ENCODE assay signal across 8 cellular contexts in genomic region chr3:186570096-186570940, GRCh38. TPM values are rescaled to one million over a fixed set of nuclear protein-coding genes. Genes with fewer than 3 reads are reported as not detected.
DNase-seq lines count a peak whose midpoint lies in the region; ATAC-seq and TF ChIP-seq lines count a peak whose summit lies in the region.

TSS of gene DNAJB11 (plus strand) at chr3:186570720. CDS start at chr3:186570898, 178 bp downstream.

- no peaks in the 10 kb centered on the region for H3K9me3 Mint-ChIP-seq in T-helper 1 cell treated with Interleukin-12 subunit alpha and Interleukin-12 subunit beta and Interleukin-4 antibody, amounts not matched to agents 30 μg/mL and 1 μg/mL, for 36 hours

- ATAC-seq in HG02884 (IDR thresholded peaks at IDR 0.05; ENCODE audit: unreplicated experiment) = peak; percentile 83
- peak; percentile 94 to 97 (median 96) for ATAC-seq in heart right ventricle
- ATAC-seq in upper lobe of left lung (ENCODE audit: low FRiP score in 2 of 2) = peak; percentile 96 to 97

- in situ Hi-C loops in GM13977 (cut with MboI; ENCODE audit: low pct_unique_long_range_greater_than_20kb, low sequenced_read_pairs, unreplicated experiment) = no loop called here

- peaks cover 22% of the 10 kb centered on the region for H3K36me3 Mint-ChIP-seq in T-helper 1 cell treated with Interleukin-12 subunit alpha and Interleukin-12 subunit beta and Interleukin-4 antibody, amounts not matched to agents 30 μg/mL and 1 μg/mL, for 36 hours (ENCODE audit: low read depth)

- no peak for TF ChIP-seq EP300 in upper lobe of left lung (IDR thresholded peaks at IDR 0.05)

- H3K4me1 ChIP-seq in heart right ventricle (peaks cover 0 to 48% (median 42%) of the 10 kb centered on the region in 9 donors), upper lobe of left lung (peaks cover 26 to 50% (median 36%) of the 10 kb centered on the region in 4 donors)

- H3K36me3 ChIP-seq in heart right ventricle (peaks cover 0 to 34% (median 11%) of the 10 kb centered on the region in 9 donors), upper lobe of left lung (peaks cover 0 to 29% (median 0%) of the 10 kb centered on the region in 4 donors)

- DNase-seq in GM13977 (ENCODE audit: low spot score) = peak; percentile 97
- peak; percentile 99 for DNase-seq in NCI-H1694 (lab: John Stamatoyannopoulos, UW)
- peak; percentile 100 for DNase-seq in amniotic stem cell (lab: John Stamatoyannopoulos, UW)
- DNase-seq in heart right ventricle = peak; percentile 98 to 99
- DNase-seq in posterior cingulate gyrus = peak; percentile 99 to 100 (median 100)
- peak; percentile 96 to 100 for DNase-seq in upper lobe of left lung

- peak in 3 of 4 donors; percentile 37 to 87 (median 78) for TF ChIP-seq POLR2A in upper lobe of left lung (IDR thresholded peaks at IDR 0.05)

- intact Hi-C loops in heart right ventricle (cut with DNase I) (loop anchor here in 1 of 10 donors (5.0 kb wide), 1 partner anchor 212 kb away; the partner anchor contains the start of gene EIF4A2), posterior cingulate gyrus (cut with DNase I) (loop anchor here (5.0 kb wide), 2 partner anchors 47 to 217 kb away; no protein-coding TSS in a partner anchor)

- no peaks in the 10 kb centered on the region for H3K9me3 ChIP-seq in heart right ventricle
- H3K9me3 ChIP-seq in upper lobe of left lung = no peaks in the 10 kb centered on the region

- H3K27me3 Mint-ChIP-seq in T-helper 1 cell treated with Interleukin-12 subunit alpha and Interleukin-12 subunit beta and Interleukin-4 antibody, amounts not matched to agents 30 μg/mL and 1 μg/mL, for 36 hours (ENCODE audit: low read depth) = no peaks in the 10 kb centered on the region

- H3K4me3 Mint-ChIP-seq in T-helper 1 cell treated with Interleukin-12 subunit alpha and Interleukin-12 subunit beta and Interleukin-4 antibody, amounts not matched to agents 30 μg/mL and 1 μg/mL, for 36 hours = peak within 1 kb of the TSS; percentile 96

- peaks cover 50% of the 10 kb centered on the region for H3K4me1 Mint-ChIP-seq in T-helper 1 cell treated with Interleukin-12 subunit alpha and Interleukin-12 subunit beta and Interleukin-4 antibody, amounts not matched to agents 30 μg/mL and 1 μg/mL, for 36 hours (ENCODE audit: low read depth)

- TF ChIP-seq CTCF in GM13977 (IDR thresholded peaks at IDR 0.05; ENCODE audit: extremely low read depth, insufficient read depth, missing control alignments) = no peak
- TF ChIP-seq CTCF in heart right ventricle (IDR thresholded peaks at IDR 0.05) = no peak
- peak in 2 of 6 experiments; percentile 14 to 25 for TF ChIP-seq CTCF in upper lobe of left lung (IDR thresholded peaks at IDR 0.05)

- H3K27ac Mint-ChIP-seq in T-helper 1 cell treated with Interleukin-12 subunit alpha and Interleukin-12 subunit beta and Interleukin-4 antibody, amounts not matched to agents 30 μg/mL and 1 μg/mL, for 36 hours = peak within 1 kb of the TSS; percentile 99

- no peaks in the 10 kb centered on the region for H3K27me3 ChIP-seq in heart right ventricle
- no peaks in the 10 kb centered on the region for H3K27me3 ChIP-seq in upper lobe of left lung

- 0% methylated on average over 59 of the region's 59 CpGs for WGBS in heart right ventricle, 2 donors
- 0 to 2% methylated on average over 15 to 47 of the region's 59 CpGs for WGBS in upper lobe of left lung, 2 donors

- H3K27ac ChIP-seq in heart right ventricle (peak within 1 kb of the TSS; percentile 43 to 95 (median 91)), upper lobe of left lung (peak within 1 kb of the TSS; percentile 93 to 99 (median 94))

- peak within 1 kb of the TSS; percentile 65 to 95 (median 86) for H3K4me3 ChIP-seq in heart right ventricle
- H3K4me3 ChIP-seq in upper lobe of left lung = peak within 1 kb of the TSS; percentile 75 to 96 (median 92)

RNA-seq across cellular contexts. Expression of gene DNAJB11, which starts in this region (rescaled TPM):
- total RNA-seq in heart right ventricle (10 to 100 TPM; 17.9 to 39.9 (median 23.9) TPM), upper lobe of left lung (10 to 100 TPM; 10.5 to 52.7 (median 38.9) TPM)
- polyA plus RNA-seq in heart right ventricle = 100 to 1,000 TPM in 1 of 2 donors, 10 to 100 TPM in 1; 36.9 to 147 TPM

Comparison
In these comparisons a context has a peak if more than half of its experiments do, and no peak if none do; other contexts are left out.
1. Peak in every context shown above with its lines: DNase-seq, ATAC-seq, H3K4me3 ChIP-seq and H3K27ac ChIP-seq.